Comparison of ENCODE assay signal across 32 cellular contexts in genomic region chr4:168960716-168961115, GRCh38. TPM values are rescaled to one million over a fixed set of nuclear protein-coding genes. Genes with fewer than 3 reads are reported as not detected.
DNase-seq lines count a peak whose midpoint lies in the region; ATAC-seq, FAIRE-seq and TF ChIP-seq lines count a peak whose summit lies in the region.
"Had no signal": no experiment of that assay in that cellular context is flagged by ENCODE, and none has a peak within 500 bp of the region (broad histone marks: within the 10 kb centered on the region; RNA-seq: fewer than 3 reads in every experiment).

No MANE protein-coding gene starts in this region.

- dilution Hi-C loops in keratinocyte (cut with MboI; ENCODE audit: extremely low pct_ligation_motif_present, low sequenced_read_pairs), result no loop called here

- H4K20me1 ChIP-seq in keratinocyte (ENCODE audit: control insufficient read depth, extremely low read depth, insufficient read depth, low read length), result no peaks in the 10 kb centered on the region
- H4K20me1 ChIP-seq: BLaER1; BLaER1 treated with 17β-estradiol and CSF1 and Interleukin-3, amounts not matched to agents 10 nM and 100 nM had no signal

- no peak overlapping the region for H3K4me2 ChIP-seq in keratinocyte (ENCODE audit: control insufficient read depth, extremely low read depth, insufficient read depth, low read depth, low read length)
- H3K4me2 ChIP-seq: A549; BLaER1; BLaER1 treated with 17β-estradiol and CSF1 and Interleukin-3, amounts not matched to agents 10 nM and 100 nM had no signal

- no peak overlapping the region for H2AFZ ChIP-seq in keratinocyte (ENCODE audit: control insufficient read depth, low read length)

- TF ChIP-seq CTCF in A673 (conservative IDR thresholded peaks at IDR 0.05; ENCODE audit: low read depth, low read length), result no peak
- TF ChIP-seq CTCF in keratinocyte (optimal IDR thresholded peaks at IDR 0.05 in 1 of 3, IDR thresholded peaks at IDR 0.05 in 1 of 3, conservative IDR thresholded peaks at IDR 0.05 in 1 of 3; ENCODE audit: extremely low read depth in 1 of 3, insufficient read depth in 2 of 3, low read length in 3 of 3), result no peak
- TF ChIP-seq CTCF in tibial artery (IDR thresholded peaks at IDR 0.05), result no peak

- DNase-seq in A673 (ENCODE audit: low spot score), result peak; percentile 85
- DNase-seq in SK-N-MC (ENCODE audit: low read depth, low spot score), result peak; percentile 89
- DNase-seq in keratinocyte (ENCODE audit: low read depth, low spot score), result no peak
- no peak for DNase-seq in activated CD4-positive, alpha-beta T cell treated with anti-CD3 and anti-CD28 coated beads, Interleukin-2, amount 50 U/mL, for 48 hours
- DNase-seq in tibial artery, result no peak
- DNase-seq: 8988T; ACHN; AML-193; BE2C; C1 segment of cervical spinal cord; Caco-2; Calu3; CD4-positive, alpha-beta memory T cell; CD4-positive, alpha-beta T cell; CD4-positive, CD25-positive, alpha-beta regulatory T cell; CD8-positive, alpha-beta memory T cell; CD8-positive, alpha-beta T cell; COR-L47; DMS 273 treated with DMSO at 0.1 percent for 48 hours; DMS153; DMS53; DMS79; DMS79 treated with DMSO at 0.1 percent for 48 hours; DND-41; EL had no signal

- FAIRE-seq in keratinocyte (lab: Jason Lieb, UNC), result peak; percentile 44
- FAIRE-seq: A549, D721Med had no signal

- no peaks in the 10 kb centered on the region for H3K36me3 ChIP-seq in A673 (ENCODE audit: insufficient read depth, low read length, poor library complexity, severe bottlenecking)
- H3K36me3 ChIP-seq in SK-N-MC (ENCODE audit: insufficient read depth, low read length), result 0 out of 2 replicates have a peak, but pooled peaks cover 6% of the 10 kb centered on the region
- H3K36me3 ChIP-seq in keratinocyte (ENCODE audit: control insufficient read depth in 2 of 2, extremely low read depth in 1 of 2, insufficient read depth in 2 of 2, low read length in 2 of 2), result no peaks in the 10 kb centered on the region
- no peaks in the 10 kb centered on the region for H3K36me3 ChIP-seq in tibial artery
- H3K36me3 ChIP-seq: BE2C, BLaER1 had no signal

- H3K79me2 ChIP-seq in keratinocyte (ENCODE audit: control insufficient read depth, insufficient read depth, low read length), result no peaks in the 10 kb centered on the region

- H3K9me3 ChIP-seq in A673 (ENCODE audit: low read depth, low read length, poor library complexity, severe bottlenecking) (no peaks in the 10 kb centered on the region), SK-N-MC (ENCODE audit: low read depth, low read length) (no peaks in the 10 kb centered on the region), keratinocyte (ENCODE audit: control insufficient read depth, low read depth, low read length) (no peaks in the 10 kb centered on the region), tibial artery (peaks cover 0 to 5% (median 0%) of the 10 kb centered on the region in 3 donors)
- H3K9me3 ChIP-seq: A549, BE2C, BLaER1, Caco-2 had no signal

- BruUV-seq in A673 (replicated peaks; lab: Mats Ljungman, UMichigan), result no TSS peak

- H3K4me1 ChIP-seq in A673 (ENCODE audit: insufficient read depth, low read length, poor library complexity, severe bottlenecking), result peaks cover 13% of the 10 kb centered on the region
- no peaks in the 10 kb centered on the region for H3K4me1 ChIP-seq in keratinocyte (ENCODE audit: control insufficient read depth, extremely low read depth, insufficient read depth, low read length)
- no peaks in the 10 kb centered on the region for H3K4me1 ChIP-seq in tibial artery
- H3K4me1 ChIP-seq: A549; BE2C; BLaER1; BLaER1 treated with 17β-estradiol and CSF1 and Interleukin-3, amounts not matched to agents 10 nM and 100 nM; Caco-2 had no signal

- intact Hi-C loops in A673 (cut with micrococcal nuclease; ENCODE audit: unreplicated experiment), result no loop called here
- intact Hi-C loops in tibial artery (cut with DNase I; ENCODE audit: low total_unique reads), result no loop called here

- H3K4me3 ChIP-seq in A673 (ENCODE audit: low read depth, low read length, poor library complexity, severe bottlenecking) (no peak overlapping the region), SK-N-MC (peak overlapping the region; percentile 20; the same call in 1 of the 2 replicates), keratinocyte (ENCODE audit: control insufficient read depth in 2 of 3, extremely low read depth in 1 of 3, insufficient read depth in 2 of 3, low read depth in 1 of 3, low read length in 3 of 3) (no peak overlapping the region), tibial artery (no peak overlapping the region)
- H3K4me3 ChIP-seq: A549; BLaER1; BLaER1 treated with 17β-estradiol and CSF1 and Interleukin-3, amounts not matched to agents 10 nM and 100 nM had no signal

- H3K9ac ChIP-seq in SK-N-MC (ENCODE audit: insufficient read length) (no peak overlapping the region), keratinocyte (ENCODE audit: control insufficient read depth, extremely low read depth, insufficient read depth, low read length) (no peak overlapping the region)
- H3K9ac ChIP-seq: BLaER1; BLaER1 treated with 17β-estradiol and CSF1 and Interleukin-3, amounts not matched to agents 10 nM and 100 nM had no signal

- H3K9me1 ChIP-seq in keratinocyte (ENCODE audit: control insufficient read depth, extremely low read depth, insufficient read depth, low read length), result no peaks in the 10 kb centered on the region

- CTCF ChIA-PET in A673 (lab: Charles Lee), result no interaction called here

- H3K27me3 ChIP-seq in A673 (replicated peaks; ENCODE audit: insufficient read depth, low read depth, low read length, poor library complexity) (no peaks in the 10 kb centered on the region), keratinocyte (ENCODE audit: control insufficient read depth, extremely low read depth, insufficient read depth, low read length) (no peaks in the 10 kb centered on the region), tibial artery (no peaks in the 10 kb centered on the region)
- H3K27me3 ChIP-seq: BE2C; BLaER1; BLaER1 treated with 17β-estradiol and CSF1 and Interleukin-3, amounts not matched to agents 10 nM and 100 nM had no signal

- TF ChIP-seq POLR2A in GM18505 (IDR thresholded peaks at IDR 0.05; ENCODE audit: borderline replicate concordance, extremely low read depth, insufficient read depth, insufficient read length), result no peak

- POLR2A ChIA-PET in A673 (lab: Charles Lee; ENCODE audit: low non-redundant PET), result interaction anchor here (0.6 kb wide), 1 partner anchor 361 kb away, joined by 3 read pairs; no protein-coding TSS in a partner anchor

- no peak overlapping the region for H3K27ac ChIP-seq in A673 (ENCODE audit: low read depth, low read length, poor library complexity, severe bottlenecking)
- H3K27ac ChIP-seq in SK-N-MC, result peak overlapping the region; percentile 40; the same call in 1 of the 2 replicates
- no peak overlapping the region for H3K27ac ChIP-seq in keratinocyte (ENCODE audit: control insufficient read depth, insufficient read depth, low read length)
- H3K27ac ChIP-seq in tibial artery, result no peak overlapping the region
- H3K27ac ChIP-seq: 22Rv1; A549; BLaER1; BLaER1 treated with 17β-estradiol and CSF1 and Interleukin-3, amounts not matched to agents 10 nM and 100 nM; C4-2B had no signal

- no peak for ATAC-seq in GM18505 (IDR thresholded peaks at IDR 0.05; ENCODE audit: unreplicated experiment)
- ATAC-seq: A549; CD8-positive, alpha-beta T cell had no signal

RNA-seq across cellular contexts. Expression of gene CBR4, which starts 49.3 kb away (rescaled TPM):
- 31.4 and 31.6 TPM in 2 replicates for total RNA-seq in A673 (2021)
- polyA plus RNA-seq in keratinocyte, result 5.3 to 9.1 TPM (median 6.3 TPM) in 3 replicates
- 7.5 TPM for polyA plus RNA-seq in keratinocyte (2011; ENCODE audit: low read depth)
- 3.5 and 5.4 TPM in 2 replicates for polyA plus RNA-seq in keratinocyte (2011; cell fraction: cytosol; rRNA removed)
- 10.9 and 12.9 TPM in 2 replicates for polyA plus RNA-seq in keratinocyte (2011; cell fraction: nucleus; rRNA removed)
- polyA plus RNA-seq in keratinocyte (2012; ENCODE audit: low replicate concordance), result 7.5 and 9.4 TPM in 2 replicates
- 3.3 to 10.6 TPM (median 4.0 TPM) in 3 replicates for polyA minus RNA-seq in keratinocyte
- polyA minus RNA-seq in keratinocyte (2011; cell fraction: cytosol; rRNA and poly(A)+ RNA removed), result 5.2 TPM
- 8.5 and 14.3 TPM in 2 replicates for polyA minus RNA-seq in keratinocyte (2011; cell fraction: nucleus; rRNA and poly(A)+ RNA removed)

Comparison
In these comparisons a context has a peak if more than half of its experiments do, and no peak if none do; other contexts are left out.
1. DNase-seq: peak in A673 (single experiment) and SK-N-MC (single experiment); none in keratinocyte (single experiment), activated CD4-positive, alpha-beta T cell treated with anti-CD3 and anti-CD28 coated beads, Interleukin-2, amount 50 U/mL, for 48 hours (0 of 2) and tibial artery (0 of 2).